ENCODE assay signal across 20 cellular contexts in the genomic region with DNA sequence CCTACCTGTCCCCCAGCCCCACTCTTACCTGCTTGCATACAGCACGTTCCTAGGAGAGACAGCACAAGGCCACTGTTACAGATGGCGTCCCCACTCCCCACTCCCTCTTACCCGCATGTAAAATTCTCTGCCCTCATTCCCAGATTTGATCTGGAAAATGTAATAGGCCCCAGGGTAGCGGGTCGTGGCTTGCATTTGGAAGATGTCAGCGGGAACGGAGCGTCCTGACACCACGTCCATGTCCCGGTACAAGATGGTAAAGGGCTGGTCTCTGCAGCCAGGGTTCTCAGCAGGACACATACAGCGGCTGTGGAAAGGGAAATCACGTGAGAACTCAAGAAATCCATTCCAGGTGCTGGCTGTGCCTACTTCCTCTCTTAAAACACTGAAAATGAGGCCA. TPM values are rescaled to one million over a fixed set of nuclear protein-coding genes. Genes with fewer than 3 reads are reported as not detected.
DNase-seq lines count a peak whose midpoint lies in the region; ATAC-seq and TF ChIP-seq lines count a peak whose summit lies in the region.
"Had no signal": no experiment of that assay in that cellular context is flagged by ENCODE, and none has a peak within 500 bp of the region (broad histone marks: within the 10 kb centered on the region; RNA-seq: fewer than 3 reads in every experiment).

No MANE protein-coding gene starts in this region.

- TF ChIP-seq CTCF in OCI-LY1 (IDR thresholded peaks at IDR 0.05; ENCODE audit: low read length) (no peak), thoracic aorta (IDR thresholded peaks at IDR 0.05) (no peak)

- ATAC-seq in memory B cell (ENCODE audit: low read depth) (no peak), thoracic aorta (ENCODE audit: insufficient number of reproducible peaks, low FRiP score, low read depth) (no peak), HG02938 (IDR thresholded peaks at IDR 0.05; ENCODE audit: unreplicated experiment) (no peak), GM18867 (IDR thresholded peaks at IDR 0.05; ENCODE audit: unreplicated experiment) (no peak), HG03045 (IDR thresholded peaks at IDR 0.05; ENCODE audit: unreplicated experiment) (no peak)
- ATAC-seq: Right ventricle myocardium inferior had no signal

- no peaks in the 10 kb centered on the region for H3F3A ChIP-seq in OCI-LY1 (ENCODE audit: insufficient read depth, low read length)

- peak overlapping the region; percentile 16; the same call in 1 of the 2 replicates for H3K4me2 ChIP-seq in OCI-LY1 (ENCODE audit: low read length)

- H3K36me3 ChIP-seq in OCI-LY1 (ENCODE audit: insufficient read depth, low read length) (no peaks in the 10 kb centered on the region), thoracic aorta (peaks cover 68% of the 10 kb centered on the region)

- no peak overlapping the region for H2AFZ ChIP-seq in OCI-LY1 (ENCODE audit: low read length)

- no peaks in the 10 kb centered on the region for H3K9me3 ChIP-seq in OCI-LY1 (ENCODE audit: low read length)
- H3K9me3 ChIP-seq in thoracic aorta: no peaks in the 10 kb centered on the region

- H3K79me2 ChIP-seq in OCI-LY1 (ENCODE audit: insufficient read depth, low read length): no peaks in the 10 kb centered on the region

- H3K4me1 ChIP-seq in OCI-LY1 (ENCODE audit: insufficient read depth, low read length, severe bottlenecking) (peaks cover 59% of the 10 kb centered on the region), thoracic aorta (ENCODE audit: control insufficient read depth in 1 of 2, low read depth in 2 of 2) (peaks cover 17 to 64% of the 10 kb centered on the region in 2 donors)

- H3K36me3 Mint-ChIP-seq in memory B cell: no peaks in the 10 kb centered on the region

- no peaks in the 10 kb centered on the region for H3K27me3 Mint-ChIP-seq in memory B cell

- H3K4me3 Mint-ChIP-seq in memory B cell: no peak overlapping the region
- H3K4me3 Mint-ChIP-seq: HFFc6 had no signal

- peaks cover 35% of the 10 kb centered on the region for H3K4me1 Mint-ChIP-seq in memory B cell

- DNase-seq in NOMO-1 treated with DMSO at 0.1 percent for 48 hours (lab: John Stamatoyannopoulos, UW; ENCODE audit: unreplicated experiment): peak; percentile 13
- DNase-seq in NOMO-1 treated with dmso at 0.1 percent for 144 hours (lab: John Stamatoyannopoulos, UW; ENCODE audit: unreplicated experiment): no peak
- DNase-seq in memory B cell (ENCODE audit: low spot score in 2 of 2): no peak
- no peak for DNase-seq in thoracic aorta (ENCODE audit: low spot score)
- DNase-seq: AML-193, Calu3, H7, HFFc6, IMR-90, NCI-H1417 treated with DMSO at 0.1 percent for 48 hours, NCI-H187 treated with DMSO at 0.1 percent for 48 hours, NCI-H345, NCI-H524 treated with DMSO at 0.1 percent for 48 hours had no signal

- H3K9me2 ChIP-seq in OCI-LY1 (ENCODE audit: low read depth, low read length): no peaks in the 10 kb centered on the region

- no peaks in the 10 kb centered on the region for H3K9me3 Mint-ChIP-seq in memory B cell
- H3K9me3 Mint-ChIP-seq: HFFc6 had no signal

- H3K27me3 ChIP-seq in OCI-LY1 (ENCODE audit: insufficient read depth, low read length) (no peaks in the 10 kb centered on the region), thoracic aorta (replicated peaks; ENCODE audit: insufficient read depth) (no peaks in the 10 kb centered on the region)

- no peaks in the 10 kb centered on the region for H4K20me1 ChIP-seq in OCI-LY1 (ENCODE audit: insufficient read depth, low read length)

- H3K9ac ChIP-seq in OCI-LY1 (ENCODE audit: low read length): no peak overlapping the region; the same call in 1 of the 2 replicates

- peak overlapping the region; percentile 18 for H3K27ac Mint-ChIP-seq in memory B cell
- H3K27ac Mint-ChIP-seq: HFFc6 had no signal

- H3K4me3 ChIP-seq in OCI-LY1 (ENCODE audit: low read depth, low read length, poor library complexity, severe bottlenecking): no peak overlapping the region
- H3K4me3 ChIP-seq in thoracic aorta: no peak overlapping the region

- peak overlapping the region; percentile 99 for H3K27ac ChIP-seq in OCI-LY1 (ENCODE audit: low read depth, low read length, poor library complexity, severe bottlenecking)
- peak overlapping the region; percentile 14 to 57 for H3K27ac ChIP-seq in thoracic aorta
- H3K27ac ChIP-seq: 22Rv1 had no signal

RNA-seq across cellular contexts. Expression of gene TC2N, which starts 10.0 kb away (rescaled TPM):
- total RNA-seq in thoracic aorta: 100 to 1,000 TPM; 146 to 172 TPM
- total RNA-seq: M059J had no signal
